Comparison of ENCODE assay signal across 14 cellular contexts in genomic region chr2:181785677-181786344, GRCh38.
DNase-seq lines count a peak whose midpoint lies in the region; ATAC-seq and TF ChIP-seq lines count a peak whose summit lies in the region.
"Had no signal": no experiment of that assay in that cellular context is flagged by ENCODE, and none has a peak within 500 bp of the region (broad histone marks: within the 10 kb centered on the region; RNA-seq: fewer than 3 reads in every experiment).

No MANE protein-coding gene starts in this region.

- H3K27me3 ChIP-seq in brain microvascular endothelial cell (replicated peaks): no peaks in the 10 kb centered on the region
- H3K27me3 ChIP-seq: ascending aorta, sigmoid colon, upper lobe of left lung had no signal

- DNase-seq in ACHN (peak; percentile 22), HT-29 (ENCODE audit: low spot score) (peak; percentile 88), brain microvascular endothelial cell (no peak), kidney glomerular epithelial cell (lab: John Stamatoyannopoulos, UW) (peak; percentile 54), NCI-H2081 (lab: John Stamatoyannopoulos, UW) (no peak)
- no peak for DNase-seq in activated CD8-positive, alpha-beta T cell treated with anti-CD3 and anti-CD28 coated beads for 36 hours
- DNase-seq: activated T-cell treated with anti-CD3 and anti-CD28 coated beads, Interleukin-2, amount 50 U/mL, for 72 hours; NCI-H1436 treated with DMSO at 0.1 percent for 48 hours; NCI-H774; sigmoid colon; upper lobe of left lung had no signal

- no peaks in the 10 kb centered on the region for H3K36me3 Mint-ChIP-seq in activated CD8-positive, alpha-beta T cell treated with anti-CD3 and anti-CD28 coated beads for 36 hours (ENCODE audit: low read depth)

- no peak for TF ChIP-seq CTCF in brain microvascular endothelial cell (IDR thresholded peaks at IDR 0.05; ENCODE audit: low read depth, low read length, missing control alignments)
- TF ChIP-seq CTCF in activated CD8-positive, alpha-beta T cell treated with anti-CD3 and anti-CD28 coated beads for 36 hours (IDR thresholded peaks at IDR 0.05): no peak

- H3K4me3 ChIP-seq in brain microvascular endothelial cell (ENCODE audit: low read depth, low read length): no peak overlapping the region
- H3K4me3 ChIP-seq: ascending aorta, sigmoid colon, upper lobe of left lung had no signal

- ATAC-seq in HG03045 (IDR thresholded peaks at IDR 0.05; ENCODE audit: unreplicated experiment) (no peak), GM21576 (IDR thresholded peaks at IDR 0.05; ENCODE audit: unreplicated experiment) (no peak)
- no peak for ATAC-seq in activated CD8-positive, alpha-beta T cell treated with anti-CD3 and anti-CD28 coated beads for 36 hours
- ATAC-seq: activated T-cell treated with anti-CD3 and anti-CD28 coated beads, Interleukin-2, amount 50 U/mL, for 72 hours had no signal

- peaks cover 8% of the 10 kb centered on the region for H3K4me1 Mint-ChIP-seq in activated CD8-positive, alpha-beta T cell treated with anti-CD3 and anti-CD28 coated beads for 36 hours (ENCODE audit: low read depth)

- H3K9me3 Mint-ChIP-seq in activated CD8-positive, alpha-beta T cell treated with anti-CD3 and anti-CD28 coated beads for 36 hours: no peaks in the 10 kb centered on the region
- H3K9me3 Mint-ChIP-seq: activated T-cell treated with anti-CD3 and anti-CD28 coated beads, Interleukin-2, amount 50 U/mL, for 72 hours had no signal

- no peak overlapping the region for H3K4me3 Mint-ChIP-seq in activated CD8-positive, alpha-beta T cell treated with anti-CD3 and anti-CD28 coated beads for 36 hours
- H3K4me3 Mint-ChIP-seq: activated T-cell treated with anti-CD3 and anti-CD28 coated beads, Interleukin-2, amount 50 U/mL, for 72 hours had no signal

- CTCF ChIA-PET in activated CD8-positive, alpha-beta T cell treated with anti-CD3 and anti-CD28 coated beads for 36 hours (lab: Charles Lee): no interaction called here

- in situ Hi-C loops in ACHN (cut with HindIII; ENCODE audit: low pct_ligation_motif_present, low pct_unique_long_range_greater_than_20kb, low sequenced_read_pairs): no loop called here
- in situ Hi-C loops in brain microvascular endothelial cell (cut with HindIII; ENCODE audit: low pct_ligation_motif_present, low sequenced_read_pairs): no loop called here

- intact Hi-C loops in activated CD8-positive, alpha-beta T cell treated with anti-CD3 and anti-CD28 coated beads for 36 hours (cut with micrococcal nuclease): no loop called here

- POLR2A ChIA-PET in activated CD8-positive, alpha-beta T cell treated with anti-CD3 and anti-CD28 coated beads for 36 hours (lab: Charles Lee): no interaction called here

- H3K36me3 ChIP-seq in brain microvascular endothelial cell (replicated peaks): no peaks in the 10 kb centered on the region
- H3K36me3 ChIP-seq: ascending aorta, sigmoid colon, upper lobe of left lung had no signal

- no peak overlapping the region for H3K27ac Mint-ChIP-seq in activated CD8-positive, alpha-beta T cell treated with anti-CD3 and anti-CD28 coated beads for 36 hours
- H3K27ac Mint-ChIP-seq: activated T-cell treated with anti-CD3 and anti-CD28 coated beads, Interleukin-2, amount 50 U/mL, for 72 hours had no signal

- H3K27ac ChIP-seq in brain microvascular endothelial cell: peak overlapping the region; percentile 9
- H3K27ac ChIP-seq: ascending aorta, sigmoid colon, upper lobe of left lung had no signal

- H3K27me3 Mint-ChIP-seq in activated CD8-positive, alpha-beta T cell treated with anti-CD3 and anti-CD28 coated beads for 36 hours: peaks cover 5% of the 10 kb centered on the region

Comparison
In these comparisons a context has a peak if more than half of its experiments do, and no peak if none do; other contexts are left out.
1. DNase-seq: peak in ACHN (single experiment), HT-29 (single experiment) and kidney glomerular epithelial cell (single experiment); none in brain microvascular endothelial cell (single experiment), activated CD8-positive, alpha-beta T cell treated with anti-CD3 and anti-CD28 coated beads for 36 hours (single experiment) and NCI-H2081 (0 of 2).